8 cellular contexts compared by ENCODE assay signal in the genomic region with DNA sequence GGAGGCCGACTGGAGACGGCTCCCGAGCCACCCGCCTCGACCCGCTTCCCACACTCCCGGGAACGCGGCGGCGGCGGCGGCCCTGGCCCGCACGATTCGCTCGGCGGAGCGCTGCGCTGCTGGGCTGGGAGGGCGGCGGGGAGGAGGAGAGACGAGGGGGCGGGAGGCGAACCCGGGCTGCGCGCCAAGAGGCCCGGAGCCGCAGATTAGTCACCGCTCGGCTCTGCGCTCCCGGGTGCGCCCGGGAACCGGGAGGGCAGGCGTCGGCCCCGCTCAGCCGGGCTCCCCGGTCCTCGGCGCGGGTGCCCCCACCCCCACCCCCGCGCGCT. TPM values are rescaled to one million over a fixed set of nuclear protein-coding genes. Genes with fewer than 3 reads are reported as not detected.
DNase-seq lines count a peak whose midpoint lies in the region; ATAC-seq and TF ChIP-seq lines count a peak whose summit lies in the region.

No MANE protein-coding gene starts in this region.

- H3K9me3 Mint-ChIP-seq in activated naive CD4-positive, alpha-beta T cell treated with anti-CD3 and anti-CD28 coated beads, Interleukin-2, amount 10 ng/mL, durations not matched to agents 7 days and 5 days = no peaks in the 10 kb centered on the region

- TF ChIP-seq CTCF in Panc1 (IDR thresholded peaks at IDR 0.05) (no peak), neutrophil (IDR thresholded peaks at IDR 0.05) (no peak)

- POLR2A ChIA-PET in Panc1 (lab: Charles Lee) = no interaction called here

- BruUV-seq in Panc1 (replicated peaks; lab: Mats Ljungman, UMichigan) = no TSS peak

- H3K27ac Mint-ChIP-seq in activated naive CD4-positive, alpha-beta T cell treated with anti-CD3 and anti-CD28 coated beads, Interleukin-2, amount 10 ng/mL, durations not matched to agents 7 days and 5 days = no peak overlapping the region

- peaks cover 21% of the 10 kb centered on the region for H3K4me1 Mint-ChIP-seq in activated naive CD4-positive, alpha-beta T cell treated with anti-CD3 and anti-CD28 coated beads, Interleukin-2, amount 10 ng/mL, durations not matched to agents 7 days and 5 days

- H3K4me3 Mint-ChIP-seq in activated naive CD4-positive, alpha-beta T cell treated with anti-CD3 and anti-CD28 coated beads, Interleukin-2, amount 10 ng/mL, durations not matched to agents 7 days and 5 days = peak overlapping the region; percentile 50

- H3K27ac ChIP-seq in Panc1 (ENCODE audit: low read length) = peak overlapping the region; percentile 70; the same call in 1 of the 2 replicates
- H3K27ac ChIP-seq in neutrophil = no peak overlapping the region

- H3K4me3 ChIP-seq in Panc1 (ENCODE audit: low read depth in 2 of 2, low read length in 2 of 2) = peak overlapping the region; percentile 45
- peak overlapping the region; percentile 59 to 61 for H3K4me3 ChIP-seq in neutrophil (ENCODE audit: low read depth in 1 of 2, low read length in 1 of 2)

- CTCF ChIA-PET in Panc1 (lab: Charles Lee) = no interaction called here
- CTCF ChIA-PET in activated naive CD4-positive, alpha-beta T cell treated with anti-CD3 and anti-CD28 coated beads, Interleukin-2, amount 10 ng/mL, durations not matched to agents 7 days and 5 days (lab: Charles Lee) = no interaction called here

- peaks cover 24% of the 10 kb centered on the region for H3K27me3 Mint-ChIP-seq in activated naive CD4-positive, alpha-beta T cell treated with anti-CD3 and anti-CD28 coated beads, Interleukin-2, amount 10 ng/mL, durations not matched to agents 7 days and 5 days

- in situ Hi-C loops in ACHN (cut with HindIII; ENCODE audit: low pct_ligation_motif_present, low pct_unique_long_range_greater_than_20kb, low sequenced_read_pairs) (no loop called here), Panc1 (cut with HindIII; ENCODE audit: low pct_unique_long_range_greater_than_20kb, low sequenced_read_pairs) (no loop called here)

- H3K36me3 ChIP-seq in Panc1 (ENCODE audit: control insufficient read depth, insufficient read depth, low read length) = no peaks in the 10 kb centered on the region
- H3K36me3 ChIP-seq in neutrophil = no peaks in the 10 kb centered on the region

- DNase-seq in ACHN (peak; percentile 66), H4 (ENCODE audit: low spot score) (peak; percentile 58), Panc1 (ENCODE audit: low read depth, low spot score) (no peak), globus pallidus (ENCODE audit: low spot score) (peak; percentile 54), Kasumi-1 (lab: John Stamatoyannopoulos, UW) (no peak)
- peak; percentile 64 for DNase-seq in activated naive CD4-positive, alpha-beta T cell treated with anti-CD3 and anti-CD28 coated beads, Interleukin-2, amount 10 ng/mL, durations not matched to agents 7 days and 5 days

- intact Hi-C loops in Panc1 (cut with micrococcal nuclease; ENCODE audit: unreplicated experiment) = loop anchor here (10.0 kb wide), 1 partner anchor 156 kb away; no protein-coding TSS in a partner anchor

- no peaks in the 10 kb centered on the region for H3K36me3 Mint-ChIP-seq in activated naive CD4-positive, alpha-beta T cell treated with anti-CD3 and anti-CD28 coated beads, Interleukin-2, amount 10 ng/mL, durations not matched to agents 7 days and 5 days

- H3K27me3 ChIP-seq in Panc1 (ENCODE audit: control insufficient read depth, insufficient read depth, low read length) = no peaks in the 10 kb centered on the region
- peaks cover 29% of the 10 kb centered on the region for H3K27me3 ChIP-seq in neutrophil

- H3K4me1 ChIP-seq in Panc1 (ENCODE audit: control insufficient read depth, insufficient read depth, low read length) = peaks cover 2% of the 10 kb centered on the region; the same call in 1 of the 2 replicates
- peaks cover 30 to 35% of the 10 kb centered on the region in 2 experiments for H3K4me1 ChIP-seq in neutrophil (ENCODE audit: control insufficient read depth in 1 of 2, insufficient read depth in 1 of 2, low read depth in 1 of 2, low read length in 1 of 2)

- ATAC-seq in Panc1 (peak; percentile 61), GM21825 (IDR thresholded peaks at IDR 0.05; ENCODE audit: unreplicated experiment) (no peak)

- H3K9me3 ChIP-seq in Panc1 (ENCODE audit: control insufficient read depth, insufficient read depth, low read depth, low read length) (no peaks in the 10 kb centered on the region), neutrophil (no peaks in the 10 kb centered on the region)

RNA-seq across cellular contexts. Expression of a gene that starts 11.2 kb away (rescaled TPM):
- total RNA-seq in H4 (2014; rRNA removed; shearing (Covaris generic)) = 22.8 and 23.8 TPM in 2 replicates
- total RNA-seq in Panc1 (2021; ENCODE audit: unreplicated experiment) = 48.3 TPM
- polyA plus RNA-seq in Panc1 (2012; ENCODE audit: insufficient read length) = 33.8 TPM

Comparison
In these comparisons a context has a peak if more than half of its experiments do, and no peak if none do; other contexts are left out.
1. DNase-seq: peak in ACHN (single experiment), H4 (single experiment), activated naive CD4-positive, alpha-beta T cell treated with anti-CD3 and anti-CD28 coated beads, Interleukin-2, amount 10 ng/mL, durations not matched to agents 7 days and 5 days (single experiment) and globus pallidus (single experiment); none in Panc1 (single experiment) and Kasumi-1 (0 of 2).